Comparison of ENCODE assay signal across 1 cellular context in the genomic region with DNA sequence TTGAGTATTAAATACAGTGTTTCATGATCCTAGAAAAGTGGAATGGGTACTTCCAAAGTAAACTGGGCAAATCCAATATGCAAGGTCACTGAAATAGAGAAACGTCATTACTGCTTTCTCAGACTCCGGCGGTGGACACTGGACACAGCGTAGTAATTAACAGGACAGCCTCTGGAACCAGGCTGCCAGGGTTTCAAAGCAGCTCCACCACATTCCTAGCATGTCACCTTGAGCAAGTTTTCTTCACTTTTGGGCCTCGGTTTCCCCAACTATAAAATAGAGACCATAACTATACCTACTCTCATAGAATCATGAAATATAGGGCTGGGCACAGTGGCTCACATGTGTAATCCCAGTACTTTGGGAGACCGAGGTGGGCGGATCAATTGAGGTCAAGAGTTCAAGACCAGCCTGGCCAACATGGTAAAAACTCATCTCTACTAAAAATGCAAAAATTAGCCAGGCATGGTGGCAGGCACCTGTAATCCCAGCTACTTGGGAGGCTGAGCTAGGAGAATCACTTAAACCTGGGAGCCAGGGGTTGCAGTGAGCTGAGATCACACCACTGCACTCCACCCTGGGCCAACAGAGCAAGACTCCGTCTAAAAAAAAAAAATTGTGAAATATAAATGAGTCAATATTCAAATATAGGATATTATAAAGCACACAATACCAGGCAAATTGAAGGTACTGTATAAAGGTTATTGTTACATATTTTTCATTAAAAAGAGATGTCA.
TF ChIP-seq lines count a peak whose summit lies in the region.

No MANE protein-coding gene starts in this region.

TF ChIP-seq in GM12878, 131 proteins besides CTCF, POLR2A, EP300 and RAD21:
- TF ChIP-seq ZNF207 (IDR thresholded peaks at IDR 0.05; ENCODE audit: borderline replicate concordance) (0 out of 2 replicates have a peak, but pooled peaks have one; percentile 22), HDGF (IDR thresholded peaks at IDR 0.05) (peak; percentile 53; the same call in 1 of the 2 replicates), BRCA1 (IDR thresholded peaks at IDR 0.05; ENCODE audit: low read depth, low read length) (no peak)
